35 cellular contexts compared by ENCODE assay signal in genomic region chr11:68148071-68148805, GRCh38.
"Had no signal": no experiment of that assay in that cellular context is flagged by ENCODE, and none has a peak within 500 bp of the region (broad histone marks: within the 10 kb centered on the region; RNA-seq: fewer than 3 reads in every experiment).

No MANE protein-coding gene starts in this region.

- H3K4me3 Mint-ChIP-seq: activated CD8-positive, alpha-beta memory T cell treated with anti-CD3 and anti-CD28 coated beads, Interleukin-2, amount 10 ng/mL, durations not matched to agents 7 days and 5 days; activated CD8-positive, alpha-beta T cell treated with anti-CD3 and anti-CD28 coated beads for 36 hours; activated naive CD8-positive, alpha-beta T cell treated with anti-CD3 and anti-CD28 coated beads for 36 hours; activated T-cell treated with anti-CD3 and anti-CD28 coated beads, Interleukin-2, amount 50 U/mL, for 72 hours; natural killer cell treated with Interleukin-12 subunit alpha and Interleukin-12 subunit beta and Interleukin-15 and Interleukin-18, amount 100 ng/mL, for 72 hours had no signal

- H3K9me3 Mint-ChIP-seq: activated CD8-positive, alpha-beta T cell treated with anti-CD3 and anti-CD28 coated beads for 36 hours; activated naive CD8-positive, alpha-beta T cell treated with anti-CD3 and anti-CD28 coated beads for 36 hours; activated T-cell treated with anti-CD3 and anti-CD28 coated beads, Interleukin-2, amount 50 U/mL, for 72 hours; natural killer cell treated with Interleukin-12 subunit alpha and Interleukin-12 subunit beta and Interleukin-15 and Interleukin-18, amount 100 ng/mL, for 72 hours had no signal

- DNase-seq: activated CD4-positive, alpha-beta T cell treated with anti-CD3 and anti-CD28 coated beads, Interleukin-2, amount 50 U/mL, for 1 hour; activated CD8-positive, alpha-beta memory T cell treated with anti-CD3 and anti-CD28 coated beads, Interleukin-2, amount 10 ng/mL, durations not matched to agents 7 days and 5 days; activated CD8-positive, alpha-beta T cell treated with anti-CD3 and anti-CD28 coated beads for 36 hours; activated naive CD4-positive, alpha-beta T cell; activated naive CD8-positive, alpha-beta T cell treated with anti-CD3 and anti-CD28 coated beads for 36 hours; activated T-cell treated with anti-CD3 and anti-CD28 coated beads for 4 hours; activated T-cell treated with anti-CD3 and anti-CD28 coated beads, Interleukin-2, amount 50 U/mL, for 72 hours; aorta; body of pancreas; cerebellar nuclear complex; dorsolateral prefrontal cortex; effector memory CD4-positive, alpha-beta T cell; gastrocnemius medialis; glutamatergic neuron; islet precursor cell; left ventricle myocardium inferior; mesendoderm; ovary; stimulated activated CD4-positive, alpha-beta T cell treated with anti-CD3 and anti-CD28 coated beads, Interleukin-12 subunit alpha, Interleukin-12 subunit beta, amount 100 ng/mL, for 4 hours; stimulated activated CD4-positive, alpha-beta T cell treated with anti-CD3 and anti-CD28 coated beads, Interleukin-4, amount 100 ng/mL, for 1 hour; stimulated activated naive CD8-positive, alpha-beta T cell treated with anti-CD3 and anti-CD28 coated beads, Interleukin-15, Interleukin-2, amounts not matched to agents 100 U/mL and 50 U/mL, for 24 hours; substantia nigra; T-helper 9 cell; tibial artery; WERI-Rb-1 had no signal

- H3K27me3 Mint-ChIP-seq: activated CD8-positive, alpha-beta memory T cell treated with anti-CD3 and anti-CD28 coated beads, Interleukin-2, amount 10 ng/mL, durations not matched to agents 7 days and 5 days; activated CD8-positive, alpha-beta T cell treated with anti-CD3 and anti-CD28 coated beads for 36 hours; activated naive CD8-positive, alpha-beta T cell treated with anti-CD3 and anti-CD28 coated beads for 36 hours had no signal

- FAIRE-seq: TTC549 had no signal

- H3K27ac Mint-ChIP-seq: activated CD8-positive, alpha-beta memory T cell treated with anti-CD3 and anti-CD28 coated beads, Interleukin-2, amount 10 ng/mL, durations not matched to agents 7 days and 5 days; activated CD8-positive, alpha-beta T cell treated with anti-CD3 and anti-CD28 coated beads for 36 hours; activated naive CD8-positive, alpha-beta T cell treated with anti-CD3 and anti-CD28 coated beads for 36 hours; activated T-cell treated with anti-CD3 and anti-CD28 coated beads, Interleukin-2, amount 50 U/mL, for 72 hours; natural killer cell treated with Interleukin-12 subunit alpha and Interleukin-12 subunit beta and Interleukin-15 and Interleukin-18, amount 100 ng/mL, for 72 hours; progenitor cell of endocrine pancreas had no signal

- H3K36me3 Mint-ChIP-seq: activated CD8-positive, alpha-beta memory T cell treated with anti-CD3 and anti-CD28 coated beads, Interleukin-2, amount 10 ng/mL, durations not matched to agents 7 days and 5 days; activated naive CD8-positive, alpha-beta T cell treated with anti-CD3 and anti-CD28 coated beads for 36 hours; natural killer cell treated with Interleukin-12 subunit alpha and Interleukin-12 subunit beta and Interleukin-15 and Interleukin-18, amount 100 ng/mL, for 72 hours had no signal

- H3K27me3 ChIP-seq: adrenal gland, body of pancreas, cardiac muscle cell, dorsolateral prefrontal cortex, gastrocnemius medialis, ovary had no signal

- ATAC-seq: activated CD4-positive, CD25-positive, alpha-beta regulatory T cell treated with anti-CD3 and anti-CD28 coated beads, Interleukin-2, amount 50 U/mL, for 24 hours; activated CD8-positive, alpha-beta memory T cell treated with anti-CD3 and anti-CD28 coated beads, Interleukin-2, amount 10 ng/mL, durations not matched to agents 7 days and 5 days; activated CD8-positive, alpha-beta T cell treated with anti-CD3 and anti-CD28 coated beads for 36 hours; activated T-cell treated with anti-CD3 and anti-CD28 coated beads, Interleukin-2, amount 50 U/mL, for 72 hours; body of pancreas; gastrocnemius medialis; natural killer cell treated with Interleukin-12 subunit alpha and Interleukin-12 subunit beta and Interleukin-15 and Interleukin-18, amount 100 ng/mL, for 72 hours; sciatic nerve; stimulated activated naive CD8-positive, alpha-beta T cell treated with anti-CD3 and anti-CD28 coated beads, Interleukin-15, Interleukin-2, amounts not matched to agents 100 U/mL and 50 U/mL, for 24 hours had no signal

- H3K4me3 ChIP-seq: adrenal gland, body of pancreas, cardiac muscle cell, coronary artery, dorsolateral prefrontal cortex, gastrocnemius medialis, left ventricle myocardium inferior, lung, ovary, skin epidermis, tibial artery had no signal

- H3K36me3 ChIP-seq: adrenal gland, cardiac muscle cell, gastrocnemius medialis, left ventricle myocardium inferior, ovary, tibial artery, WERI-Rb-1 had no signal

- H3K4me1 Mint-ChIP-seq: activated naive CD8-positive, alpha-beta T cell treated with anti-CD3 and anti-CD28 coated beads for 36 hours had no signal

- H3K9me3 ChIP-seq: adrenal gland, body of pancreas, gastrocnemius medialis, left ventricle myocardium inferior, ovary, tibial artery had no signal

- H3K27ac ChIP-seq: coronary artery, gastrocnemius medialis, ovary, skin epidermis, tibial artery, WERI-Rb-1 had no signal
